ENCODE assay signal across 26 cellular contexts in genomic region chr2:48715956-48716355, GRCh38. TPM values are rescaled to one million over a fixed set of nuclear protein-coding genes. Genes with fewer than 3 reads are reported as not detected.
A peak's percentile ranks its signal among the peaks of the same experiment; 100 is the strongest.
DNase-seq lines count a peak whose midpoint lies in the region; ATAC-seq, FAIRE-seq and TF ChIP-seq lines count a peak whose summit lies in the region.
"Had no signal": no experiment of that assay in that cellular context is flagged by ENCODE, and none has a peak within 500 bp of the region (broad histone marks: within the 10 kb centered on the region; RNA-seq: fewer than 3 reads in every experiment).

No MANE protein-coding gene starts in this region.

- H3K4me2 ChIP-seq in neural progenitor cell = no peak overlapping the region

- POLR2A ChIA-PET in HEK293 (lab: Yijun Ruan, JAX) = no interaction called here

- H2AFZ ChIP-seq in neural progenitor cell (replicated peaks) = peak overlapping the region; percentile 52

- TF ChIP-seq EP300 in upper lobe of left lung (IDR thresholded peaks at IDR 0.05) = no peak

- DNase-seq in RWPE2 (ENCODE audit: low spot score) (no peak), fibroblast of gingiva (ENCODE audit: low read depth) (peak; percentile 77), neural progenitor cell (ENCODE audit: low spot score) (no peak), MV-4-11 (lab: John Stamatoyannopoulos, UW) (no peak), frontal cortex (ENCODE audit: low spot score in 2 of 2) (no peak), upper lobe of left lung (no peak)
- DNase-seq in effector CD4-positive, alpha-beta T cell = no peak
- DNase-seq: activated naive CD4-positive, alpha-beta T cell treated with anti-CD3 and anti-CD28 coated beads for 36 hours; activated T-cell treated with anti-CD3 and anti-CD28 coated beads, Interleukin-2, amount 50 U/mL, for 48 hours; CD4-positive, CD25-positive, alpha-beta regulatory T cell; naive thymus-derived CD8-positive, alpha-beta T cell; NCI-H1048; NCI-H2107; NCI-H748 treated with DMSO at 0.1 percent for 48 hours; stimulated activated naive CD4-positive, alpha-beta T cell treated with Interleukin-2 at 50 U/mL for 16 hours had no signal

- H3K9me3 ChIP-seq in HEK293 (ENCODE audit: control insufficient read depth, insufficient read depth, low read depth, low read length) (no peaks in the 10 kb centered on the region), RWPE2 (ENCODE audit: severe bottlenecking) (no peaks in the 10 kb centered on the region), neural progenitor cell (ENCODE audit: low read depth) (no peaks in the 10 kb centered on the region), upper lobe of left lung (no peaks in the 10 kb centered on the region)
- H3K9me3 ChIP-seq: ascending aorta, tibial artery had no signal

- no peaks in the 10 kb centered on the region for H3K9me3 Mint-ChIP-seq in neural progenitor cell
- H3K9me3 Mint-ChIP-seq: activated naive CD4-positive, alpha-beta T cell treated with anti-CD3 and anti-CD28 coated beads for 36 hours; naive thymus-derived CD8-positive, alpha-beta T cell had no signal

- H3K27ac ChIP-seq in HEK293 (ENCODE audit: extremely low read depth, low read depth, low read length) = peak overlapping the region; percentile 30; the same call in 1 of the 2 replicates
- peak overlapping the region; percentile 13 for H3K27ac ChIP-seq in RWPE2 (ENCODE audit: poor library complexity, severe bottlenecking)
- H3K27ac ChIP-seq in neural progenitor cell = no peak overlapping the region
- no peak overlapping the region for H3K27ac ChIP-seq in upper lobe of left lung
- H3K27ac ChIP-seq: ascending aorta, tibial artery had no signal

- WGBS in upper lobe of left lung, 2 donors = 56 to 79% methylated on average over 1 of the region's 1 CpG

- H3F3A ChIP-seq in neural progenitor cell (ENCODE audit: low read depth) = peaks cover 22% of the 10 kb centered on the region

- no peak overlapping the region for H3K4me3 Mint-ChIP-seq in neural progenitor cell
- H3K4me3 Mint-ChIP-seq: activated naive CD4-positive, alpha-beta T cell treated with anti-CD3 and anti-CD28 coated beads for 36 hours; naive thymus-derived CD8-positive, alpha-beta T cell had no signal

- no peaks in the 10 kb centered on the region for H3K36me3 Mint-ChIP-seq in neural progenitor cell
- H3K36me3 Mint-ChIP-seq: CD4-positive, CD25-positive, alpha-beta regulatory T cell; naive thymus-derived CD8-positive, alpha-beta T cell had no signal

- H4K20me1 ChIP-seq in neural progenitor cell (ENCODE audit: low read depth) = no peaks in the 10 kb centered on the region

- no peaks in the 10 kb centered on the region for H3K79me2 ChIP-seq in neural progenitor cell (ENCODE audit: low read depth)

- TF ChIP-seq POLR2A in upper lobe of left lung (IDR thresholded peaks at IDR 0.05) = no peak

- FAIRE-seq in frontal cortex (lab: Jason Lieb, UNC) = no peak
- FAIRE-seq: TTC549 had no signal

- CTCF ChIA-PET in HEK293 (lab: Yijun Ruan, JAX) = interaction anchor here (1.5 kb wide), 1 partner anchor 10 kb away, joined by 3 read pairs; no protein-coding TSS in a partner anchor

- H3K4me1 ChIP-seq in HEK293 (ENCODE audit: control insufficient read depth, insufficient read depth, low read length) = peaks cover 25% of the 10 kb centered on the region
- peaks cover 16% of the 10 kb centered on the region for H3K4me1 ChIP-seq in RWPE2 (ENCODE audit: insufficient read depth, poor library complexity, severe bottlenecking)
- H3K4me1 ChIP-seq in neural progenitor cell = peaks cover 35% of the 10 kb centered on the region
- peaks cover 0 to 29% (median 7%) of the 10 kb centered on the region in 4 donors for H3K4me1 ChIP-seq in upper lobe of left lung
- H3K4me1 ChIP-seq: ascending aorta, tibial artery had no signal

- H3K4me3 ChIP-seq in HEK293 (ENCODE audit: low read depth, low read length) (no peak overlapping the region), RWPE2 (ENCODE audit: severe bottlenecking) (no peak overlapping the region), neural progenitor cell (no peak overlapping the region), upper lobe of left lung (no peak overlapping the region)
- H3K4me3 ChIP-seq: ascending aorta, tibial artery had no signal

- H3K27ac Mint-ChIP-seq in neural progenitor cell = no peak overlapping the region
- H3K27ac Mint-ChIP-seq: activated naive CD4-positive, alpha-beta T cell treated with anti-CD3 and anti-CD28 coated beads for 36 hours; CD4-positive, CD25-positive, alpha-beta regulatory T cell; naive thymus-derived CD8-positive, alpha-beta T cell had no signal

- H3K36me3 ChIP-seq in HEK293 (ENCODE audit: control insufficient read depth in 2 of 2, insufficient read depth in 1 of 2, low read length in 2 of 2) (no peaks in the 10 kb centered on the region), RWPE2 (ENCODE audit: low read depth) (no peaks in the 10 kb centered on the region), neural progenitor cell (no peaks in the 10 kb centered on the region), upper lobe of left lung (no peaks in the 10 kb centered on the region)
- H3K36me3 ChIP-seq: ascending aorta, tibial artery had no signal

- H3K4me1 Mint-ChIP-seq in neural progenitor cell = peaks cover 42% of the 10 kb centered on the region
- H3K4me1 Mint-ChIP-seq: CD4-positive, CD25-positive, alpha-beta regulatory T cell; naive thymus-derived CD8-positive, alpha-beta T cell had no signal

- no peak for TF ChIP-seq CTCF in HEK293 (tag by site-specific recombination; IDR thresholded peaks at IDR 0.05)
- TF ChIP-seq CTCF in RWPE2 (IDR thresholded peaks at IDR 0.05; ENCODE audit: poor library complexity, severe bottlenecking) = no peak
- no peak for TF ChIP-seq CTCF in neural progenitor cell (IDR thresholded peaks at IDR 0.05)
- TF ChIP-seq CTCF in upper lobe of left lung (IDR thresholded peaks at IDR 0.05) = no peak

- H3K9ac ChIP-seq in neural progenitor cell = no peak overlapping the region

- ATAC-seq in RWPE2 (ENCODE audit: low read depth) (no peak; the same call in 2 of the 3 replicates), upper lobe of left lung (ENCODE audit: low FRiP score in 2 of 2) (no peak)
- ATAC-seq: naive thymus-derived CD8-positive, alpha-beta T cell had no signal

- H3K27me3 ChIP-seq in RWPE2 (ENCODE audit: insufficient read depth, poor library complexity, severe bottlenecking) (no peaks in the 10 kb centered on the region), neural progenitor cell (no peaks in the 10 kb centered on the region), upper lobe of left lung (no peaks in the 10 kb centered on the region)
- H3K27me3 ChIP-seq: ascending aorta, tibial artery had no signal

- no peaks in the 10 kb centered on the region for H3K27me3 Mint-ChIP-seq in neural progenitor cell (ENCODE audit: insufficient read depth, low read depth)

TF ChIP-seq in HEK293, 187 proteins besides CTCF, POLR2A, EP300 and RAD21 (continues in another document):
- no peak for TF ChIP-seq ZNF324 (tag by site-specific recombination; IDR thresholded peaks at IDR 0.05)
- no peak for TF ChIP-seq ZFP69B (tag by site-specific recombination; IDR thresholded peaks at IDR 0.05)
- TF ChIP-seq SCRT2 (tag by site-specific recombination; IDR thresholded peaks at IDR 0.05) = no peak
- TF ChIP-seq ZBTB44 (tag by site-specific recombination; IDR thresholded peaks at IDR 0.05) = 0 out of 2 replicates have a peak, but pooled peaks have one; percentile 42
- no peak for TF ChIP-seq ZNF530 (tag by site-specific recombination; IDR thresholded peaks at IDR 0.05; ENCODE audit: low read depth)
- no peak for TF ChIP-seq ZNF654 (tag by site-specific recombination; IDR thresholded peaks at IDR 0.05; ENCODE audit: low read depth)
- TF ChIP-seq ZNF214 (tag by site-specific recombination; IDR thresholded peaks at IDR 0.05; ENCODE audit: borderline replicate concordance) = no peak
- TF ChIP-seq GLIS1 (tag by site-specific recombination; IDR thresholded peaks at IDR 0.05) = peak; percentile 77
- TF ChIP-seq, protein P1, sequence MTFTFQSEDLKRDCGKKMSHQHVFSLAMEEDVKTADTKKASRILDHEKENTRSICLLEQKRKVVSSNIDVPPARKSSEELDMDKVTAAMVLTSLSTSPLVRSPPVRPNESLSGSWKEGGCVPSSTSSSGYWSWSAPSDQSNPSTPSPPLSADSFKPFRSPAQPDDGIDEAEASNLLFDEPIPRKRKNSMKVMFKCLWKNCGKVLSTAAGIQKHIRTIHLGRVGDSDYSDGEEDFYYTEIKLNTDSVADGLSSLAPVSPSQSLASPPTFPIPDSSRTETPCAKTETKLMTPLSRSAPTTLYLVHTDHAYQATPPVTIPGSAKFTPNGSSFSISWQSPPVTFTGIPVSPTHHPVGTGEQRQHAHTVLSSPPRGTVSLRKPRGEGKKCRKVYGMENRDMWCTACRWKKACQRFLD (tag by site-specific recombination; IDR thresholded peaks at IDR 0.05) = no peak
- no peak for TF ChIP-seq PATZ1 (tag by site-specific recombination; IDR thresholded peaks at IDR 0.05)

RNA-seq across cellular contexts. Expression of gene LHCGR, which starts 39.6 kb away (rescaled TPM):
- not detected in 2 replicates for total RNA-seq in neural progenitor cell (ENCODE audit: low replicate concordance)
- under 0.01 TPM for total RNA-seq in frontal cortex
- under 1 TPM in 1 of 6 donors, not detected in 5; 0.72 TPM for total RNA-seq in upper lobe of left lung
- total RNA-seq: activated CD8-positive, alpha-beta memory T cell treated with anti-CD3 and anti-CD28 coated beads for 36 hours; activated naive CD4-positive, alpha-beta T cell treated with anti-CD3 and anti-CD28 coated beads for 36 hours; ascending aorta; CD4-positive, CD25-positive, alpha-beta regulatory T cell; chondrocyte; HT-29; kidney epithelial cell; mammary epithelial cell; naive thymus-derived CD8-positive, alpha-beta T cell; OCI-LY7; Right ventricle myocardium superior had no signal

Comparison
In these comparisons a context has a peak if more than half of its experiments do, and no peak if none do; other contexts are left out.
1. H3K27ac ChIP-seq: peak in HEK293 (single experiment) and RWPE2 (single experiment); none in neural progenitor cell (single experiment) and upper lobe of left lung (0 of 4).